17 cellular contexts compared by ENCODE assay signal in the genomic region with DNA sequence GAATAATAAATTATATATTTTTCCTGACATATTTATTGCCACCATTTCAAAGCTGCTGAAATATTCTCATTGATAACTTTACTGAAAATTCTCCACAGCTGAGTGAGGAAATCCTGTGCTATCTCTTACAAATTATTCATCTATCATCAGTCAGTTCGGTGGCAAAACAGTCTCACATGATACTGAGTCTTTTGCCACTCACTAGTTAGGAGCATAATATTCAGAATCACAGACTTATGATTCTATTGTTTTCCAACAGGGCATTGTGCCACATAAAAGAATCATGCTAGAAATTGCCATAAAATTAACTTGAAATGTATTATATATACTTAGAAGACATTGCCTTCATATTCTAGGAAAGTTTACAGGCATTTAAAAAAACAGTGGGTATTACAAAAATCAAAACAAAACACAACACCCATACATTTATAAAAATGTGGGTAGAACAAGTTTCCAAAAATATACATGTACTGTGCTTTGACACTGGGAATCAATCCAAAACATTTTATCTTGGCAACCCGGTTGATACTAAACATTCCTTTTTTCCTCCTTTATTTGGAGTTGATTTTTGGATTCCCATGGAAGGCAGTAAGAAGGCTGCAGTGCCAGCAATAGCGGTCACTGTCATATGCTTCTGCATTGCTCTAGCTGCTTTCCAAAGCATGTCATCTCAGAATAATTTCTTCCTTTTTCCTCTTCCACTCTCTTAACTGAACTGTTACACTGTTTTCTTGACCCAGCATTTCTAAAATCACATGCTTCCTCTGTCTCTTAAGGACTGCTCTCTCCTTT. TPM values are rescaled to one million over a fixed set of nuclear protein-coding genes. Genes with fewer than 3 reads are reported as not detected.
DNase-seq lines count a peak whose midpoint lies in the region; ATAC-seq, FAIRE-seq and TF ChIP-seq lines count a peak whose summit lies in the region.
"Had no signal": no experiment of that assay in that cellular context is flagged by ENCODE, and none has a peak within 500 bp of the region (broad histone marks: within the 10 kb centered on the region; RNA-seq: fewer than 3 reads in every experiment).

No MANE protein-coding gene starts in this region.

- FAIRE-seq in GM12892 (lab: Jason Lieb, UNC): peak; percentile 67

- no peak for DNase-seq in GM12892 (ENCODE audit: insufficient read length)
- DNase-seq in choroid plexus epithelial cell (ENCODE audit: low read depth): peak; percentile 39
- no peak for DNase-seq in left cardiac atrium
- DNase-seq in sigmoid colon: no peak
- DNase-seq in DMS 273 treated with DMSO at 0.1 percent for 48 hours (lab: John Stamatoyannopoulos, UW): no peak
- no peak for DNase-seq in HUDEP-2 (lab: John Stamatoyannopoulos, UW; ENCODE audit: unreplicated experiment in 76 of 76)
- DNase-seq: activated T-cell treated with anti-CD3 and anti-CD28 coated beads, Interleukin-2, amount 50 U/mL, for 72 hours; BE2C; DMS79; effector memory CD8-positive, alpha-beta T cell; kidney; NCI-H2081 treated with DMSO at 0.1 percent for 48 hours; T-helper 9 cell had no signal

- 29 to 39% methylated on average over 3 of the region's 3 CpGs for WGBS in sigmoid colon, 2 donors

- no peak for TF ChIP-seq EP300 in sigmoid colon (IDR thresholded peaks at IDR 0.05)

- TF ChIP-seq POLR2A in GM12892 (IDR thresholded peaks at IDR 0.05; ENCODE audit: low read depth, low read length) (no peak), sigmoid colon (IDR thresholded peaks at IDR 0.05) (no peak)

- intact Hi-C loops in left cardiac atrium (cut with DNase I): no loop called here
- intact Hi-C loops in sigmoid colon (cut with DNase I): no loop called here

- peaks cover 0 to 25% (median 18%) of the 10 kb centered on the region in 4 donors for H3K4me1 ChIP-seq in sigmoid colon
- H3K4me1 ChIP-seq: BE2C had no signal

- no peaks in the 10 kb centered on the region for H3K9me3 ChIP-seq in sigmoid colon
- H3K9me3 ChIP-seq: BE2C, HAP-1 had no signal

- no peak overlapping the region for H3K4me3 ChIP-seq in choroid plexus epithelial cell (ENCODE audit: low read depth, low read length)
- no peak overlapping the region for H3K4me3 ChIP-seq in sigmoid colon
- H3K4me3 ChIP-seq: HAP-1 had no signal

- peak; percentile 55 to 60 for ATAC-seq in left cardiac atrium
- no peak for ATAC-seq in GM18511 (IDR thresholded peaks at IDR 0.05; ENCODE audit: unreplicated experiment)
- no peak for ATAC-seq in HG03045 (IDR thresholded peaks at IDR 0.05; ENCODE audit: unreplicated experiment)
- ATAC-seq: activated T-cell treated with anti-CD3 and anti-CD28 coated beads, Interleukin-2, amount 50 U/mL, for 72 hours; effector memory CD8-positive, alpha-beta T cell had no signal

- H3K27ac ChIP-seq in sigmoid colon: peak overlapping the region; percentile 23 to 56 (median 33)
- H3K27ac ChIP-seq: RWPE1 had no signal

- TF ChIP-seq CTCF in choroid plexus epithelial cell (conservative IDR thresholded peaks at IDR 0.05; ENCODE audit: low read depth, low read length) (peak; percentile 21), sigmoid colon (IDR thresholded peaks at IDR 0.05) (no peak)

- no peaks in the 10 kb centered on the region for H3K36me3 ChIP-seq in sigmoid colon
- H3K36me3 ChIP-seq: BE2C, HAP-1 had no signal

- no peaks in the 10 kb centered on the region for H3K27me3 ChIP-seq in sigmoid colon
- H3K27me3 ChIP-seq: BE2C had no signal

RNA-seq across cellular contexts. Expression of a gene that starts 42.5 kb away (rescaled TPM):
- 59.2 TPM for polyA plus RNA-seq in GM12892 (2012; ENCODE audit: missing spikeins)
- total RNA-seq in left cardiac atrium (10 to 100 TPM; 11.9 to 16.3 TPM), sigmoid colon (10 to 100 TPM; 16.8 to 36.8 (median 20.2) TPM)
- polyA plus RNA-seq in sigmoid colon: 10 to 100 TPM in 1 of 3 donors, 1 to 10 TPM in 2; 4.6 to 47.7 (median 9.6) TPM

Comparison
In these comparisons a context has a peak if more than half of its experiments do, and no peak if none do; other contexts are left out.
1. ATAC-seq: peak in left cardiac atrium (2 of 2); none in GM18511 (single experiment) and HG03045 (single experiment).